In the genomic region with DNA sequence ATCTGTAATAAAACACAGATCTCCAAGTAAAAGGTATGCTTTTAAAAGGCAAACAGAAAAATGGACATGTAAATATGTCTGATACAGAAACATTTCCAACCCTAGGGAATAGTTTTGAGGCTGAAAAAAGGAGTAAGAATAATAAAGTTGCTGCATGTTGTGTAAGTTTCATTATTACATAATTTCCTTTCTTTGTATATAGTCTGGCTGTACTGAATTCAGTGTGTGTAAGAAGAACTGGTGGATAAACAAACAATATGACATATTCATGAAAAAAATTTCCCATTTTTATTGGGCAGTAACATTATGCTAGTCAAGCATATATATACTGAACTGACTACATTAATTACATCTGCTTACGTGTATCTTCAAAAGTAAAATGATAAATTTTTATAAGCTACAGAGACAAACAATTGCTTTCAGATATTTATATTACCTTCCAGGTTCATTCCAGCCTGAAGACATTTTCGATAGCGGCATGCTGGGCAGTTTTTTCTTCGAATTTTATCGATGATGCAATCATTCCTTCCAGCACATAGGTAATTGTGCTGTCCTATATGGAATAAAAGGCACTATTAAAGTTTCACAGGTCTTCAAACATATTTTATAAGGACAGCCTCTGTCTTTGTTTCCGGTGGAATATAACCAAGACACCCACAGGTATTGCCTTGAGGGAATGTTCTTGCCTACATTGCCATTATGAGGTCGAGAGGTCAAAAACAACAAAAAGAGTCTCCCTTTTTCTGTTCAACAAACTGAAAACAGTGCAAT, we compare ENCODE assay signal across 14 cellular contexts.
DNase-seq lines count a peak whose midpoint lies in the region; ATAC-seq and TF ChIP-seq lines count a peak whose summit lies in the region.
"Had no signal": no experiment of that assay in that cellular context is flagged by ENCODE, and none has a peak within 500 bp of the region (broad histone marks: within the 10 kb centered on the region; RNA-seq: fewer than 3 reads in every experiment).

No MANE protein-coding gene starts in this region.

- H3K4me3 ChIP-seq in mammary epithelial cell (replicated peaks in 1 of 3; ENCODE audit: insufficient read depth in 1 of 3, low read depth in 2 of 3, low read length in 3 of 3), result no peak overlapping the region
- H3K4me3 ChIP-seq: dorsolateral prefrontal cortex had no signal

- BruUV-seq in mammary epithelial cell (replicated peaks; lab: Mats Ljungman, UMichigan), result no TSS peak

- 28% methylated on average over 7 of the region's 7 CpGs for WGBS in mammary epithelial cell (ENCODE audit: low coverage, missing lambda C conversion rate)

- H3K27me3 ChIP-seq in mammary epithelial cell (ENCODE audit: insufficient read depth, low read length), result no peaks in the 10 kb centered on the region
- H3K27me3 ChIP-seq: dorsolateral prefrontal cortex had no signal

- H3K27ac ChIP-seq in mammary epithelial cell (ENCODE audit: insufficient read depth, low read depth, low read length), result peak overlapping the region; percentile 92
- H3K27ac ChIP-seq: WERI-Rb-1 had no signal

- H4K20me1 ChIP-seq in mammary epithelial cell (ENCODE audit: insufficient read depth, low read length), result no peaks in the 10 kb centered on the region

- no peaks in the 10 kb centered on the region for H3K9me3 ChIP-seq in mammary epithelial cell (replicated peaks; ENCODE audit: insufficient read depth, low read length)

- H3K9ac ChIP-seq in mammary epithelial cell (ENCODE audit: insufficient read depth, low read length), result peak overlapping the region; percentile 26

- H3K4me1 ChIP-seq in mammary epithelial cell (ENCODE audit: insufficient read depth, low read length), result peaks cover 55% of the 10 kb centered on the region

- no peak for ATAC-seq in HG02588 (IDR thresholded peaks at IDR 0.05; ENCODE audit: unreplicated experiment)
- ATAC-seq in HG03135 (IDR thresholded peaks at IDR 0.05; ENCODE audit: unreplicated experiment), result no peak

- peaks cover 27% of the 10 kb centered on the region for H3K36me3 ChIP-seq in mammary epithelial cell (ENCODE audit: insufficient read depth, low read length)

- dilution Hi-C loops in mammary epithelial cell (cut with HindIII; ENCODE audit: low sequenced_read_pairs), result no loop called here

- in situ Hi-C loops in mammary epithelial cell (cut with MboI; ENCODE audit: low sequenced_read_pairs in 2 of 2), result loop anchor here in 1 of 2 donors (10.0 kb wide), 1 partner anchor 85 kb away; no protein-coding TSS in a partner anchor

- H3K4me2 ChIP-seq in mammary epithelial cell (ENCODE audit: insufficient read depth, low read depth, low read length), result peak overlapping the region; percentile 29

- no peak overlapping the region for H2AFZ ChIP-seq in mammary epithelial cell (ENCODE audit: low read depth, low read length)

- CTCF ChIA-PET in mammary epithelial cell (lab: Charles Lee; ENCODE audit: low non-redundant PET), result no interaction called here

- TF ChIP-seq CTCF in mammary epithelial cell (conservative IDR thresholded peaks at IDR 0.05 in 1 of 2, IDR thresholded peaks at IDR 0.05 in 1 of 2; ENCODE audit: extremely low read depth in 1 of 2, insufficient read depth in 1 of 2, low read depth in 1 of 2, low read length in 2 of 2), result no peak

- intact Hi-C loops in mammary epithelial cell (cut with micrococcal nuclease), result loop anchor here (2.0 to 10.0 kb wide), 5 partner anchors 65 to 245 kb away; no protein-coding TSS in a partner anchor

- DNase-seq in ELR (ENCODE audit: low read depth), result peak; percentile 12
- DNase-seq in MV-4-11 (lab: John Stamatoyannopoulos, UW), result peak; percentile 22
- DNase-seq in mammary epithelial cell, result peak; percentile 29
- peak; percentile 46 to 51 for DNase-seq in lung microvascular endothelial cell (ENCODE audit: low read depth in 2 of 2)
- no peak for DNase-seq in COLO668 (lab: John Stamatoyannopoulos, UW; ENCODE audit: unreplicated experiment)
- DNase-seq in NCI-H1436 treated with DMSO at 0.1 percent for 48 hours (lab: John Stamatoyannopoulos, UW), result no peak
- DNase-seq: activated CD8-positive, alpha-beta memory T cell treated with anti-CD3 and anti-CD28 coated beads, Interleukin-2, amount 50 U/mL, for 4 hours; dorsolateral prefrontal cortex; kidney glomerular epithelial cell; NCI-H187; stimulated activated naive CD4-positive, alpha-beta T cell treated with Interleukin-2 at 50 U/mL for 16 hours; WERI-Rb-1 had no signal

- H3K79me2 ChIP-seq in mammary epithelial cell (ENCODE audit: insufficient read depth, low read length), result peaks cover 73% of the 10 kb centered on the region

Comparison
In these comparisons a context has a peak if more than half of its experiments do, and no peak if none do; other contexts are left out.
1. DNase-seq: peak in ELR (single experiment), MV-4-11 (single experiment), mammary epithelial cell (single experiment) and lung microvascular endothelial cell (2 of 2); none in COLO668 (single experiment) and NCI-H1436 treated with DMSO at 0.1 percent for 48 hours (single experiment).